Comparison of ENCODE assay signal across 6 cellular contexts in genomic region chr16:680967-681745, GRCh38. TPM values are rescaled to one million over a fixed set of nuclear protein-coding genes. Genes with fewer than 3 reads are reported as not detected.
DNase-seq lines count a peak whose midpoint lies in the region; ATAC-seq and TF ChIP-seq lines count a peak whose summit lies in the region.

No MANE protein-coding gene starts in this region.

- peak overlapping the region; percentile 71 for H3K4me3 ChIP-seq in lower lobe of right lung

- TF ChIP-seq CTCF in lower lobe of right lung (IDR thresholded peaks at IDR 0.05): no peak

- H3K27ac ChIP-seq in lower lobe of right lung: peak overlapping the region; percentile 88

- H3K27me3 Mint-ChIP-seq in activated CD4-positive, alpha-beta T cell treated with anti-CD3 and anti-CD28 coated beads, Interleukin-2, amount 10 ng/mL, durations not matched to agents 24 days and 14 days: no peaks in the 10 kb centered on the region
- no peaks in the 10 kb centered on the region for H3K27me3 Mint-ChIP-seq in activated T-cell treated with anti-CD3 and anti-CD28 coated beads, Interleukin-2, amount 50 U/mL, for 72 hours (ENCODE audit: low read depth)

- H3K36me3 ChIP-seq in lower lobe of right lung: peaks cover 23% of the 10 kb centered on the region

- peak; percentile 74 for DNase-seq in activated CD4-positive, alpha-beta T cell treated with anti-CD3 and anti-CD28 coated beads, Interleukin-2, amount 10 ng/mL, durations not matched to agents 24 days and 14 days
- no peak for DNase-seq in activated CD4-positive, alpha-beta T cell treated with anti-CD3 and anti-CD28 coated beads for 4 hours
- peak in 1 of 2 donors; percentile 38 for DNase-seq in activated T-cell treated with anti-CD3 and anti-CD28 coated beads, Interleukin-2, amount 50 U/mL, for 72 hours
- DNase-seq in lower lobe of right lung (peak; percentile 68), NCI-H526 treated with DMSO at 0.1 percent for 48 hours (lab: John Stamatoyannopoulos, UW) (no peak)

- peaks cover 14% of the 10 kb centered on the region for H3K4me1 Mint-ChIP-seq in activated CD4-positive, alpha-beta T cell treated with anti-CD3 and anti-CD28 coated beads, Interleukin-2, amount 10 ng/mL, durations not matched to agents 24 days and 14 days
- H3K4me1 Mint-ChIP-seq in activated T-cell treated with anti-CD3 and anti-CD28 coated beads, Interleukin-2, amount 50 U/mL, for 72 hours (ENCODE audit: low read depth): peaks cover 43% of the 10 kb centered on the region

- H3K27me3 ChIP-seq in lower lobe of right lung (ENCODE audit: low read depth): peaks cover 11% of the 10 kb centered on the region

- H3K4me1 ChIP-seq in lower lobe of right lung: peaks cover 55% of the 10 kb centered on the region

- intact Hi-C loops in activated CD4-positive, alpha-beta T cell treated with anti-CD3 and anti-CD28 coated beads, Interleukin-2, amount 10 ng/mL, durations not matched to agents 24 days and 14 days (cut with micrococcal nuclease): loop anchor here (5.0 kb wide), 1 partner anchor 46 kb away; the partner anchor contains the start of genes CCDC78 and HAGHL
- intact Hi-C loops in lower lobe of right lung (cut with DNase I): no loop called here

- no peaks in the 10 kb centered on the region for H3K9me3 ChIP-seq in lower lobe of right lung

- H3K9me3 Mint-ChIP-seq in activated CD4-positive, alpha-beta T cell treated with anti-CD3 and anti-CD28 coated beads, Interleukin-2, amount 10 ng/mL, durations not matched to agents 24 days and 14 days: no peaks in the 10 kb centered on the region
- H3K9me3 Mint-ChIP-seq in activated T-cell treated with anti-CD3 and anti-CD28 coated beads, Interleukin-2, amount 50 U/mL, for 72 hours: no peaks in the 10 kb centered on the region

- peak overlapping the region; percentile 56 for H3K27ac Mint-ChIP-seq in activated CD4-positive, alpha-beta T cell treated with anti-CD3 and anti-CD28 coated beads, Interleukin-2, amount 10 ng/mL, durations not matched to agents 24 days and 14 days
- no peak overlapping the region for H3K27ac Mint-ChIP-seq in activated T-cell treated with anti-CD3 and anti-CD28 coated beads, Interleukin-2, amount 50 U/mL, for 72 hours

- no peak for ATAC-seq in activated T-cell treated with anti-CD3 and anti-CD28 coated beads, Interleukin-2, amount 50 U/mL, for 72 hours (replicated peaks in 1 of 2)
- ATAC-seq in lower lobe of right lung: no peak
- ATAC-seq in HG03139 (IDR thresholded peaks at IDR 0.05; ENCODE audit: unreplicated experiment): no peak

- peak overlapping the region; percentile 87 for H3K4me3 Mint-ChIP-seq in activated CD4-positive, alpha-beta T cell treated with anti-CD3 and anti-CD28 coated beads, Interleukin-2, amount 10 ng/mL, durations not matched to agents 24 days and 14 days
- peak overlapping the region; percentile 84 to 87 for H3K4me3 Mint-ChIP-seq in activated T-cell treated with anti-CD3 and anti-CD28 coated beads, Interleukin-2, amount 50 U/mL, for 72 hours

- H3K36me3 Mint-ChIP-seq in activated CD4-positive, alpha-beta T cell treated with anti-CD3 and anti-CD28 coated beads, Interleukin-2, amount 10 ng/mL, durations not matched to agents 24 days and 14 days (ENCODE audit: low read depth): peaks cover 24% of the 10 kb centered on the region
- peaks cover 0 to 5% of the 10 kb centered on the region in 2 donors for H3K36me3 Mint-ChIP-seq in activated T-cell treated with anti-CD3 and anti-CD28 coated beads, Interleukin-2, amount 50 U/mL, for 72 hours (ENCODE audit: insufficient read depth in 2 of 2)

RNA-seq across cellular contexts. Expression of gene STUB1, which starts 0.9 kb away (rescaled TPM):
- total RNA-seq in activated CD4-positive, alpha-beta T cell treated with anti-CD3 and anti-CD28 coated beads, Interleukin-2, amount 10 ng/mL, durations not matched to agents 24 days and 14 days: 90.2 and 93.8 TPM in 2 replicates
- total RNA-seq in activated T-cell treated with anti-CD3 and anti-CD28 coated beads, Interleukin-2, amount 50 U/mL, for 72 hours: 10 to 100 TPM; 53.6 to 70.4 TPM
- total RNA-seq in lower lobe of right lung: 86.0 TPM

RNA-seq across cellular contexts. Expression of gene JMJD8, which starts 3.0 kb away (rescaled TPM):
- total RNA-seq in activated CD4-positive, alpha-beta T cell treated with anti-CD3 and anti-CD28 coated beads, Interleukin-2, amount 10 ng/mL, durations not matched to agents 24 days and 14 days: 60.3 and 61.1 TPM in 2 replicates
- 10 to 100 TPM; 15.7 to 20.7 TPM for total RNA-seq in activated T-cell treated with anti-CD3 and anti-CD28 coated beads, Interleukin-2, amount 50 U/mL, for 72 hours
- 43.2 TPM for total RNA-seq in lower lobe of right lung

RNA-seq across cellular contexts. Expression of gene RHBDL1, which starts 5.7 kb away (rescaled TPM):
- total RNA-seq in activated CD4-positive, alpha-beta T cell treated with anti-CD3 and anti-CD28 coated beads, Interleukin-2, amount 10 ng/mL, durations not matched to agents 24 days and 14 days: 1.1 and 1.2 TPM in 2 replicates
- 1 to 10 TPM; 3.5 to 5.8 TPM for total RNA-seq in activated T-cell treated with anti-CD3 and anti-CD28 coated beads, Interleukin-2, amount 50 U/mL, for 72 hours
- 2.0 TPM for total RNA-seq in lower lobe of right lung

RNA-seq across cellular contexts. Expression of gene WDR24, which starts 9.0 kb away (rescaled TPM):
- 22.4 and 24.1 TPM in 2 replicates for total RNA-seq in activated CD4-positive, alpha-beta T cell treated with anti-CD3 and anti-CD28 coated beads, Interleukin-2, amount 10 ng/mL, durations not matched to agents 24 days and 14 days
- total RNA-seq in activated T-cell treated with anti-CD3 and anti-CD28 coated beads, Interleukin-2, amount 50 U/mL, for 72 hours: 10 to 100 TPM; 20.5 to 22.9 TPM
- total RNA-seq in lower lobe of right lung: 13.1 TPM

RNA-seq across cellular contexts. Expression of gene RHOT2, which starts 13.2 kb away (rescaled TPM):
- 172 and 183 TPM in 2 replicates for total RNA-seq in activated CD4-positive, alpha-beta T cell treated with anti-CD3 and anti-CD28 coated beads, Interleukin-2, amount 10 ng/mL, durations not matched to agents 24 days and 14 days
- 100 to 1,000 TPM; 110 to 115 TPM for total RNA-seq in activated T-cell treated with anti-CD3 and anti-CD28 coated beads, Interleukin-2, amount 50 U/mL, for 72 hours
- 81.6 TPM for total RNA-seq in lower lobe of right lung

Comparison
In these comparisons a context has a peak if more than half of its experiments do, and no peak if none do; other contexts are left out.
1. DNase-seq: peak in activated CD4-positive, alpha-beta T cell treated with anti-CD3 and anti-CD28 coated beads, Interleukin-2, amount 10 ng/mL, durations not matched to agents 24 days and 14 days (single experiment) and lower lobe of right lung (single experiment); none in activated CD4-positive, alpha-beta T cell treated with anti-CD3 and anti-CD28 coated beads for 4 hours (0 of 2) and NCI-H526 treated with DMSO at 0.1 percent for 48 hours (single experiment).